In genomic region chr2:165307317-165307716, GRCh38 we compare ENCODE assay signal across 9 cellular contexts.
"Had no signal": no experiment of that assay in that cellular context is flagged by ENCODE, and none has a peak within 500 bp of the region (broad histone marks: within the 10 kb centered on the region; RNA-seq: fewer than 3 reads in every experiment).

No MANE protein-coding gene starts in this region.

- DNase-seq: H9, HCEC 1CT, Karpas-422, KBM-7 had no signal

- H3K4me3 ChIP-seq: GM23338 had no signal

- H3K27ac ChIP-seq: KMS-11 had no signal

- ATAC-seq: GM23338 had no signal

- H2AFZ ChIP-seq: GM23338 had no signal

- FAIRE-seq: H1, H54, HTR-8/SVneo had no signal

- H3K4me2 ChIP-seq: GM23338, KMS-11 had no signal

- H3K9ac ChIP-seq: KMS-11 had no signal
